8 cellular contexts compared by ENCODE assay signal in genomic region chr20:38304845-38305447, GRCh38. TPM values are rescaled to one million over a fixed set of nuclear protein-coding genes. Genes with fewer than 3 reads are reported as not detected.
A peak's percentile ranks its signal among the peaks of the same experiment; 100 is the strongest.
DNase-seq lines count a peak whose midpoint lies in the region; ATAC-seq and TF ChIP-seq lines count a peak whose summit lies in the region.

No MANE protein-coding gene starts in this region.

- DNase-seq in ELR (ENCODE audit: low read depth) (peak; percentile 59), NOMO-1 (lab: John Stamatoyannopoulos, UW; ENCODE audit: unreplicated experiment in 2 of 2) (peak; percentile 85 to 86), choroid plexus epithelial cell (ENCODE audit: low read depth) (peak; percentile 71), myocyte (ENCODE audit: low read depth) (peak; percentile 40), activated gamma-delta T cell (lab: John Stamatoyannopoulos, UW) (no peak), NCI-H1694 treated with DMSO at 0.1 percent for 48 hours (lab: John Stamatoyannopoulos, UW) (no peak)

- no peak overlapping the region for H3K4me3 ChIP-seq in choroid plexus epithelial cell (ENCODE audit: low read depth, low read length)

- TF ChIP-seq CTCF in 22Rv1 (IDR thresholded peaks at IDR 0.05) = peak; percentile 66
- peak; percentile 81 for TF ChIP-seq CTCF in choroid plexus epithelial cell (conservative IDR thresholded peaks at IDR 0.05; ENCODE audit: low read depth, low read length)

- no peak for ATAC-seq in GM21576 (IDR thresholded peaks at IDR 0.05; ENCODE audit: unreplicated experiment)

- H3K27ac ChIP-seq in 22Rv1 = no peak overlapping the region

RNA-seq across cellular contexts. Expression of gene BPI, which starts 1.0 kb away (rescaled TPM):
- not detected in 2 replicates for total RNA-seq in myocyte
- not detected for polyA plus RNA-seq in myocyte (2012)

RNA-seq across cellular contexts. Expression of gene LBP, which starts 41.3 kb away (rescaled TPM):
- total RNA-seq in myocyte = not detected in 2 replicates
- polyA plus RNA-seq in myocyte (2012) = not detected

RNA-seq across cellular contexts. Expression of gene KIAA1755, which starts 44.4 kb away (rescaled TPM):
- total RNA-seq in myocyte = 0.16 and 0.57 TPM in 2 replicates
- 0.55 TPM for polyA plus RNA-seq in myocyte (2012)

Comparison
In these comparisons a context has a peak if more than half of its experiments do, and no peak if none do; other contexts are left out.
1. DNase-seq: peak in ELR (single experiment), NOMO-1 (2 of 2), choroid plexus epithelial cell (single experiment) and myocyte (single experiment); none in activated gamma-delta T cell (single experiment) and NCI-H1694 treated with DMSO at 0.1 percent for 48 hours (single experiment).